In the genomic region with DNA sequence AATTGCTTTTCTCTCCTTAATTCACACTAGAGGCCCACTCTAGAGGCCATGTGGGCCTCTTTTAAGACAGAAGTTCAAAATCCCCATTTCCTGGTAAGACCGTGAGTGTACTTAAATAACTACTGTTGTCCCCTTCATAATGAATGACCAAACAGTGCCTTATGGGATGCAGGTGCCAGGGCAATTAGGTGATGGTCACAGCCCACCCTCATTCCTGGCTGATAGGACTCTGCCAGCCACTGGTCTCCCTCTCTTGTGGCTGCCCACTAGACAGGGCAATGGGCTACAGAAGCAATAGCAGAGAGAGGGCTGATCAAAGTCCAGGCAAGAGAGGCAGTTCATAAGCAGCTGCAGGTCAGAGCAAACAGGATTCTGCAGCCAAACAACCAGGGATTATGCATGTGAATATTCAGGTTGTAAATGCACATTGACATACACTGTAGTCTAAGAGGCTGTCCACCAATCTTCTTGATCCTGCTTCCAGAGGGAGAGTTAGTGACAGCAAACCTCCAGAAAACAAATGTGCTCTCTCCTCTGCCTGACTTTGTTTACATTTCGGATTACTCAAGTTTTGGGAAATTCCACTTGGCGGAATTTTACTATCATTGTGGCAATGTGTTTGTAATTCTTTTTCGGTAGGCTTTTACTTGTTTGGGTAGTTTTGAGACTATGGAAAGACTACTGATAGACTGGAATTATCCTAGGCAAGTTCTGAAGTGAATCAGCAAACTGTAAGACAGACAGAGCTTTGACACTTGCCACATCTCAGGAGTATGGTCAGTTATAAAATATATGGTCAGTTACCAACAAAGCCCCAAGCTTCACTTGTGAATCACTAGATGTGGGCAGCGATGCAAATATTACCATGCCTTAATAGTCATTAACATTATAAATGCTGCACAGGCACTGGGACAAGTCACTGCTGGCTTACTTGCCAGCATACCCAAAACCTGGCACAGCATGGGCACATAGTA, we compare ENCODE assay signal across 1 cellular context.
TF ChIP-seq lines count a peak whose summit lies in the region.

No MANE protein-coding gene starts in this region.

TF ChIP-seq in IMR-90, 13 proteins besides CTCF, POLR2A, EP300 and RAD21 (continued from another document):
- TF ChIP-seq, protein P1, sequence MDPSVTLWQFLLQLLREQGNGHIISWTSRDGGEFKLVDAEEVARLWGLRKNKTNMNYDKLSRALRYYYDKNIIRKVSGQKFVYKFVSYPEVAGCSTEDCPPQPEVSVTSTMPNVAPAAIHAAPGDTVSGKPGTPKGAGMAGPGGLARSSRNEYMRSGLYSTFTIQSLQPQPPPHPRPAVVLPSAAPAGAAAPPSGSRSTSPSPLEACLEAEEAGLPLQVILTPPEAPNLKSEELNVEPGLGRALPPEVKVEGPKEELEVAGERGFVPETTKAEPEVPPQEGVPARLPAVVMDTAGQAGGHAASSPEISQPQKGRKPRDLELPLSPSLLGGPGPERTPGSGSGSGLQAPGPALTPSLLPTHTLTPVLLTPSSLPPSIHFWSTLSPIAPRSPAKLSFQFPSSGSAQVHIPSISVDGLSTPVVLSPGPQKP (IDR thresholded peaks at IDR 0.05; ENCODE audit: borderline replicate concordance, low read depth, low read length) = no peak
- TF ChIP-seq SMC3 (IDR thresholded peaks at IDR 0.05; ENCODE audit: low read depth, low read length) (no peak), CEBPB (IDR thresholded peaks at IDR 0.05; ENCODE audit: low read depth, low read length) (peak; percentile 48; the same call in 1 of the 2 replicates)
